32 cellular contexts compared by ENCODE assay signal in the genomic region with DNA sequence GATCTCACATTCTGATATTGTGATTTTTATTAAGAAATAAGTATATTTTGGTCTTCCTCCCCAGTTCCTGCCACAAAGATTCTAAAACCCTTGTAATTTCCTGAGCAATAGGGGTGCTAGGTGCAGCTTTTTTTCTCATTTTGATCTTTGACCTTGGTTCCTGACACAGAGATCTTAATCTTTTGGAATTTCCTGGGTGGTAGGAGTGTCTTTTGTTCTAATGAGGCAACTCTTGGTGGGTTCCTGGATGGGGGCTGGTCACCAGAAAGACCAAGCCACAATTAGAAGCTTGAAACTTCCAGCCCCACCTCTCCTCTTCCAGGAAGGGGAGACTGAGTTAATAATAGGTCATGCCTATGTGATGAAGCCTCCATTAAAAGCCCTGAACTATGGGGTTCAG.
"Had no signal": no experiment of that assay in that cellular context is flagged by ENCODE, and none has a peak within 500 bp of the region (broad histone marks: within the 10 kb centered on the region; RNA-seq: fewer than 3 reads in every experiment).

No MANE protein-coding gene starts in this region.

- H3K4me3 ChIP-seq: ascending aorta, SJCRH30, SK-N-MC had no signal

- H3K4me3 Mint-ChIP-seq: activated CD4-positive, alpha-beta memory T cell treated with anti-CD3 and anti-CD28 coated beads for 36 hours; activated CD4-positive, alpha-beta T cell treated with anti-CD3 and anti-CD28 coated beads, Interleukin-2, amount 10 ng/mL, durations not matched to agents 24 days and 14 days; activated naive CD4-positive, alpha-beta T cell treated with anti-CD3 and anti-CD28 coated beads, Interleukin-2, amount 50 U/mL, for 24 hours; activated naive CD8-positive, alpha-beta T cell treated with anti-CD3 and anti-CD28 coated beads, Interleukin-2, amount 10 ng/mL, durations not matched to agents 7 days and 5 days; activated T-cell treated with anti-CD3 and anti-CD28 coated beads, Interleukin-2, amount 50 U/mL, for 72 hours had no signal

- H3K9me3 Mint-ChIP-seq: activated CD4-positive, alpha-beta memory T cell treated with anti-CD3 and anti-CD28 coated beads for 36 hours; activated naive CD4-positive, alpha-beta T cell treated with anti-CD3 and anti-CD28 coated beads, Interleukin-2, amount 50 U/mL, for 24 hours; activated T-helper 2 cell treated with anti-CD3 and anti-CD28 coated beads, Interferon-gamma antibody, Interleukin-2, Interleukin-4, amounts not matched to agents 10 μg/mL and 5 μg/mL and 100 μg/mL, durations not matched to agents 14 hours and 24 hours and 36 hours had no signal

- H3K27me3 Mint-ChIP-seq: activated CD4-positive, alpha-beta memory T cell treated with anti-CD3 and anti-CD28 coated beads for 36 hours; activated CD4-positive, alpha-beta T cell treated with anti-CD3 and anti-CD28 coated beads, Interleukin-2, amount 10 ng/mL, durations not matched to agents 24 days and 14 days; activated naive CD4-positive, alpha-beta T cell treated with anti-CD3 and anti-CD28 coated beads, Interleukin-2, amount 50 U/mL, for 24 hours; activated naive CD8-positive, alpha-beta T cell treated with anti-CD3 and anti-CD28 coated beads, Interleukin-2, amount 10 ng/mL, durations not matched to agents 7 days and 5 days had no signal

- ATAC-seq: activated T-cell treated with anti-CD3 and anti-CD28 coated beads, Interleukin-2, amount 50 U/mL, for 72 hours had no signal

- DNase-seq: activated CD4-positive, alpha-beta memory T cell treated with anti-CD3 and anti-CD28 coated beads for 36 hours; activated CD4-positive, alpha-beta T cell treated with anti-CD3 and anti-CD28 coated beads for 1 hour; activated CD4-positive, alpha-beta T cell treated with anti-CD3 and anti-CD28 coated beads, Interleukin-2, amount 10 ng/mL, durations not matched to agents 24 days and 14 days; activated CD4-positive, CD25-positive, alpha-beta regulatory T cell; activated CD8-positive, alpha-beta memory T cell treated with anti-CD3 and anti-CD28 coated beads, Interleukin-2, amount 50 U/mL, for 4 hours; activated gamma-delta T cell; activated naive CD4-positive, alpha-beta T cell treated with Interleukin-2 at 50 U/mL for 16 hours; activated naive CD8-positive, alpha-beta T cell treated with anti-CD3 and anti-CD28 coated beads, Interleukin-2, amount 10 ng/mL, durations not matched to agents 7 days and 5 days; activated T-cell treated with anti-CD3 and anti-CD28 coated beads for 4 hours; activated T-cell treated with anti-CD3 and anti-CD28 coated beads, Interleukin-2, amount 50 U/mL, for 72 hours; amygdala; Kasumi-1; KG1; NCI-H1092 treated with DMSO at 0.1 percent for 48 hours; NCI-H1417; NCI-H146; NCI-H187; NCI-H2029 treated with DMSO at 0.1 percent for 48 hours; NCI-H2107; NCI-H2171; NCI-H510A; NCI-H526; NCI-H748 treated with DMSO at 0.1 percent for 48 hours; NK-92 treated with Interleukin-12 subunit alpha and Interleukin-12 subunit beta, amount 100 ng/mL, for 24 hours; SHP77; SJCRH30; T1000; WERI-Rb-1 had no signal

- H3K27ac ChIP-seq: ascending aorta, SJCRH30, SK-N-MC, WERI-Rb-1 had no signal

- H3K27me3 ChIP-seq: ascending aorta, SJCRH30 had no signal

- H3K27ac Mint-ChIP-seq: activated CD4-positive, alpha-beta memory T cell treated with anti-CD3 and anti-CD28 coated beads for 36 hours; activated CD4-positive, alpha-beta T cell treated with anti-CD3 and anti-CD28 coated beads, Interleukin-2, amount 10 ng/mL, durations not matched to agents 24 days and 14 days; activated naive CD4-positive, alpha-beta T cell treated with anti-CD3 and anti-CD28 coated beads, Interleukin-2, amount 50 U/mL, for 24 hours; activated naive CD8-positive, alpha-beta T cell treated with anti-CD3 and anti-CD28 coated beads, Interleukin-2, amount 10 ng/mL, durations not matched to agents 7 days and 5 days; activated T-cell treated with anti-CD3 and anti-CD28 coated beads, Interleukin-2, amount 50 U/mL, for 72 hours; activated T-helper 2 cell treated with anti-CD3 and anti-CD28 coated beads, Interferon-gamma antibody, Interleukin-2, Interleukin-4, amounts not matched to agents 10 μg/mL and 5 μg/mL and 100 μg/mL, durations not matched to agents 14 hours and 24 hours and 36 hours had no signal

- H3K36me3 Mint-ChIP-seq: activated CD4-positive, alpha-beta memory T cell treated with anti-CD3 and anti-CD28 coated beads for 36 hours; activated naive CD4-positive, alpha-beta T cell treated with anti-CD3 and anti-CD28 coated beads, Interleukin-2, amount 50 U/mL, for 24 hours had no signal

- H3K9me3 ChIP-seq: ascending aorta had no signal

- H3K36me3 ChIP-seq: ascending aorta, SJCRH30, WERI-Rb-1 had no signal
